ENCODE assay signal across 12 cellular contexts in the genomic region with DNA sequence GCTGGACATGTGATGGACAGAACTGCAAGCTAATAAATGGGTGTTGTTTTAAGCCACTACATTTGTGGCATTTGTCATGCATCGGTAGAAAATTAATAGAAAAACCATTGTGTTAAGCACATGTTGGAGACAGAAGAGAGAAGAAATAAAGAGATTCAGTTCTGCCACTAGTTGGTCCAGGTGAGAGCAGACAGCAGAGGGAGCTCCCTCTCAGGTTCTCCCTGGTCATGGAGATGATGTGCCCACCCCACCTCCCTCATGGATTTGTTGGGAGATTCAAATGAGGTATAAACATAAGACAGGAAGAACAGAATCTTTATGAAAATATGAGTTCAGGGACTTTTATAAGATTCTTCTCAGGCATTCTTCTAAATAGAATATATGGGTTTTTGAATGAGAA. TPM values are rescaled to one million over a fixed set of nuclear protein-coding genes. Genes with fewer than 3 reads are reported as not detected.
DNase-seq lines count a peak whose midpoint lies in the region; ATAC-seq and TF ChIP-seq lines count a peak whose summit lies in the region.
"Had no signal": no experiment of that assay in that cellular context is flagged by ENCODE, and none has a peak within 500 bp of the region (broad histone marks: within the 10 kb centered on the region; RNA-seq: fewer than 3 reads in every experiment).

No MANE protein-coding gene starts in this region.

- CTCF ChIA-PET in AG04450 (lab: Charles Lee): no interaction called here

- H3K4me1 Mint-ChIP-seq in activated naive CD8-positive, alpha-beta T cell treated with anti-CD3 and anti-CD28 coated beads, Interleukin-2, amount 50 U/mL, for 24 hours: peaks cover 14% of the 10 kb centered on the region

- H3K36me3 Mint-ChIP-seq in activated naive CD8-positive, alpha-beta T cell treated with anti-CD3 and anti-CD28 coated beads, Interleukin-2, amount 50 U/mL, for 24 hours (ENCODE audit: low read depth): no peaks in the 10 kb centered on the region

- TF ChIP-seq CTCF in AG04450 (IDR thresholded peaks at IDR 0.05; ENCODE audit: low read depth, low read length): peak; percentile 28; the same call in 1 of the 2 replicates
- TF ChIP-seq CTCF in GM12872 (IDR thresholded peaks at IDR 0.05; ENCODE audit: insufficient read depth, low read depth, low read length): 0 out of 3 replicates have a peak, but pooled peaks have one; percentile 10
- TF ChIP-seq CTCF in OCI-LY3 (IDR thresholded peaks at IDR 0.05; ENCODE audit: low read depth, low read length): peak; percentile 45
- peak; percentile 23 for TF ChIP-seq CTCF in fibroblast of mammary gland (conservative IDR thresholded peaks at IDR 0.05; ENCODE audit: control insufficient read depth, insufficient read depth, low read depth, low read length)
- no peak for TF ChIP-seq CTCF in testis (IDR thresholded peaks at IDR 0.05)

- no peak overlapping the region for H3K27ac Mint-ChIP-seq in activated naive CD8-positive, alpha-beta T cell treated with anti-CD3 and anti-CD28 coated beads, Interleukin-2, amount 50 U/mL, for 24 hours
- H3K27ac Mint-ChIP-seq: T-helper 1 cell treated with Interleukin-12 subunit alpha and Interleukin-12 subunit beta and Interleukin-4 antibody, amounts not matched to agents 30 μg/mL and 1 μg/mL, for 36 hours had no signal

- H2AFZ ChIP-seq in OCI-LY3 (ENCODE audit: low read depth, low read length): no peak overlapping the region

- no peak overlapping the region for H3K4me3 ChIP-seq in AG04450 (ENCODE audit: low read depth, low read length)
- H3K4me3 ChIP-seq in OCI-LY3 (ENCODE audit: low read length): no peak overlapping the region
- no peak overlapping the region for H3K4me3 ChIP-seq in fibroblast of mammary gland (ENCODE audit: control insufficient read depth, low read depth, low read length)
- no peak overlapping the region for H3K4me3 ChIP-seq in testis
- H3K4me3 ChIP-seq: left ventricle myocardium inferior had no signal

- TF ChIP-seq POLR2A in testis (IDR thresholded peaks at IDR 0.05): no peak

- H3K27ac ChIP-seq in AG04450 (ENCODE audit: low read depth, low read length) (no peak overlapping the region), OCI-LY3 (ENCODE audit: low read length) (no peak overlapping the region), testis (no peak overlapping the region)
- H3K27ac ChIP-seq: left ventricle myocardium inferior had no signal

- WGBS in testis, 2 donors: 67 to 83% methylated on average over 1 of the region's 1 CpG

- no peaks in the 10 kb centered on the region for H3K79me2 ChIP-seq in OCI-LY3 (ENCODE audit: low read length)

- no peak overlapping the region for H3K4me2 ChIP-seq in OCI-LY3 (ENCODE audit: low read length)

- intact Hi-C loops in testis (cut with DNase I; ENCODE audit: low total_unique reads): no loop called here

- no peak for ATAC-seq in activated naive CD8-positive, alpha-beta T cell treated with anti-CD3 and anti-CD28 coated beads, Interleukin-2, amount 50 U/mL, for 24 hours

- DNase-seq in AG04450 (ENCODE audit: low read depth, low spot score) (no peak), fibroblast of mammary gland (ENCODE audit: low read depth) (no peak), NCI-H2171 treated with DMSO at 0.1 percent for 48 hours (lab: John Stamatoyannopoulos, UW) (no peak), testis (no peak), Kasumi-1 (lab: John Stamatoyannopoulos, UW) (no peak)
- no peak for DNase-seq in activated naive CD8-positive, alpha-beta T cell treated with anti-CD3 and anti-CD28 coated beads, Interleukin-2, amount 50 U/mL, for 24 hours
- DNase-seq: DMS79 treated with DMSO at 0.1 percent for 48 hours; effector CD4-positive, alpha-beta T cell; left ventricle myocardium inferior had no signal

- H3K27me3 Mint-ChIP-seq in activated naive CD8-positive, alpha-beta T cell treated with anti-CD3 and anti-CD28 coated beads, Interleukin-2, amount 50 U/mL, for 24 hours: no peaks in the 10 kb centered on the region

- H3K27me3 ChIP-seq in AG04450 (ENCODE audit: control insufficient read depth, insufficient read depth, low read length) (no peaks in the 10 kb centered on the region), OCI-LY3 (ENCODE audit: low read depth, low read length) (no peaks in the 10 kb centered on the region), testis (no peaks in the 10 kb centered on the region)

- no peaks in the 10 kb centered on the region for H3K9me3 Mint-ChIP-seq in activated naive CD8-positive, alpha-beta T cell treated with anti-CD3 and anti-CD28 coated beads, Interleukin-2, amount 50 U/mL, for 24 hours
- H3K9me3 Mint-ChIP-seq: T-helper 1 cell treated with Interleukin-12 subunit alpha and Interleukin-12 subunit beta and Interleukin-4 antibody, amounts not matched to agents 30 μg/mL and 1 μg/mL, for 36 hours had no signal

- H3K36me3 ChIP-seq in OCI-LY3 (replicated peaks; ENCODE audit: low read depth, low read length) (no peaks in the 10 kb centered on the region), testis (ENCODE audit: low read depth, missing control alignments) (no peaks in the 10 kb centered on the region)
- H3K36me3 ChIP-seq: left ventricle myocardium inferior had no signal

- POLR2A ChIA-PET in AG04450 (lab: Yijun Ruan, JAX): no interaction called here

- H3K4me1 ChIP-seq in OCI-LY3 (ENCODE audit: low read length): no peaks in the 10 kb centered on the region
- H3K4me1 ChIP-seq in testis: no peaks in the 10 kb centered on the region
- H3K4me1 ChIP-seq: left ventricle myocardium inferior had no signal

- H4K20me1 ChIP-seq in OCI-LY3 (ENCODE audit: insufficient read depth, low read length): no peaks in the 10 kb centered on the region

- H3K9me3 ChIP-seq in AG04450 (ENCODE audit: control insufficient read depth, insufficient read depth, low read length) (peaks cover 2% of the 10 kb centered on the region; the same call in 1 of the 2 replicates), OCI-LY3 (ENCODE audit: insufficient read depth, low read length) (no peaks in the 10 kb centered on the region), testis (no peaks in the 10 kb centered on the region)

- no peak overlapping the region for H3K9ac ChIP-seq in OCI-LY3 (ENCODE audit: low read length)

- H3K4me3 Mint-ChIP-seq in activated naive CD8-positive, alpha-beta T cell treated with anti-CD3 and anti-CD28 coated beads, Interleukin-2, amount 50 U/mL, for 24 hours: no peak overlapping the region
- H3K4me3 Mint-ChIP-seq: T-helper 1 cell treated with Interleukin-12 subunit alpha and Interleukin-12 subunit beta and Interleukin-4 antibody, amounts not matched to agents 30 μg/mL and 1 μg/mL, for 36 hours had no signal

RNA-seq across cellular contexts. Expression of gene OCIAD2, which starts 36.8 kb away (rescaled TPM):
- polyA plus RNA-seq in AG04450 (2011; rRNA removed) (46.4 and 55.0 TPM in 2 replicates), testis (ENCODE audit: insufficient read depth, low read depth, low replicate concordance) (26.5 TPM)
- 12.6 and 15.9 TPM in 2 replicates for polyA minus RNA-seq in AG04450 (2011; rRNA and poly(A)+ RNA removed)
- 10 to 100 TPM; 12.9 to 15.9 TPM for total RNA-seq in testis

RNA-seq across cellular contexts. Expression of gene CWH43, which starts 42.7 kb away (rescaled TPM):
- not detected in 2 replicates for polyA plus RNA-seq in AG04450 (2011; rRNA removed)
- polyA minus RNA-seq in AG04450 (2011; rRNA and poly(A)+ RNA removed): not detected in 2 replicates
- total RNA-seq in testis: 1 to 10 TPM in 1 of 2 donors, not detected in 1; 1.2 TPM
- polyA plus RNA-seq in testis (ENCODE audit: insufficient read depth, low read depth, low replicate concordance): 0.25 TPM
- total RNA-seq: left ventricle myocardium inferior had no signal

Comparison
In these comparisons a context has a peak if more than half of its experiments do, and no peak if none do; other contexts are left out.
1. CTCF ChIP-seq: peak in AG04450 (single experiment), GM12872 (single experiment), OCI-LY3 (single experiment) and fibroblast of mammary gland (single experiment); none in testis (0 of 3).